In the genomic region with DNA sequence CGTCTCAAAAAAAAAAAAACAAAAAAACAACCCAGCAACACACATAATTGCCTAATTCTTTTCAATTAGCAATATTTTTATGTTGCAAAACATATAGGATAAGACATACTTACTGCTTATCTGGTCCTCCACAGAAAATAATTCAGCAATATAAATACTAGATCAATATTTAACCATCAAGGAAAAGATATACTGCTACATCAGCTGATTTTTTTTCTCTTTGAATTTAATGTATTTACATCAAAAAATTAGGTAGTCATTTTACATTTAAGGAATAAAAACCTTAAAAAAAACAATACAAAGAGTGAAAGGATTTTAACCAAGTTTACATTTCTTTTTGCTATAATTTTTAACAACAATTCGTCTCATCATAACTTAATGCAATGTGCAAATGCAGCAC, we compare ENCODE assay signal across 7 cellular contexts.
"Had no signal": no experiment of that assay in that cellular context is flagged by ENCODE, and none has a peak within 500 bp of the region (broad histone marks: within the 10 kb centered on the region; RNA-seq: fewer than 3 reads in every experiment).

No MANE protein-coding gene starts in this region.

- FAIRE-seq: H1, H54, HTR-8/SVneo had no signal

- H2AFZ ChIP-seq: GM23338 had no signal

- H3K4me2 ChIP-seq: GM23338 had no signal

- H3K4me3 ChIP-seq: GM23338 had no signal

- DNase-seq: H9, HCEC 1CT, KG1 had no signal

- ATAC-seq: GM23338 had no signal
